In genomic region chr1:207791290-207791689, GRCh38 we compare ENCODE assay signal across 16 cellular contexts. TPM values are rescaled to one million over a fixed set of nuclear protein-coding genes. Genes with fewer than 3 reads are reported as not detected.
DNase-seq lines count a peak whose midpoint lies in the region; ATAC-seq and TF ChIP-seq lines count a peak whose summit lies in the region.
"Had no signal": no experiment of that assay in that cellular context is flagged by ENCODE, and none has a peak within 500 bp of the region (broad histone marks: within the 10 kb centered on the region; RNA-seq: fewer than 3 reads in every experiment).

No MANE protein-coding gene starts in this region.

- POLR2A ChIA-PET in CD8-positive, alpha-beta T cell (lab: Charles Lee) = no interaction called here

- H3K27ac ChIP-seq in CD8-positive, alpha-beta T cell (ENCODE audit: low read depth, low read length) = no peak overlapping the region
- H3K27ac ChIP-seq in parathyroid adenoma (peak overlapping the region; percentile 95), smooth muscle cell (ENCODE audit: low read depth) (peak overlapping the region; percentile 79)

- ATAC-seq in CD8-positive, alpha-beta T cell = no peak
- peak; percentile 77 for ATAC-seq in left lobe of liver
- ATAC-seq: GM23338 had no signal

- no peak for DNase-seq in CD8-positive, alpha-beta T cell
- no peak for DNase-seq in left lobe of liver (ENCODE audit: low spot score)
- no peak for DNase-seq in smooth muscle cell (lab: John Stamatoyannopoulos, UW; ENCODE audit: unreplicated experiment)
- no peak for DNase-seq in SKM-1 (lab: John Stamatoyannopoulos, UW; ENCODE audit: unreplicated experiment)
- DNase-seq in Calu3 = no peak
- no peak for DNase-seq in NCI-H226
- DNase-seq: ACHN; C1 segment of cervical spinal cord; CD4-positive, alpha-beta T cell; DMS153; DMS79 treated with DMSO at 0.1 percent for 48 hours; EL; H7 had no signal

- H3K9ac ChIP-seq in parathyroid adenoma (no peak overlapping the region), smooth muscle cell (ENCODE audit: low read depth) (no peak overlapping the region)

- no peak for TF ChIP-seq CTCF in CD8-positive, alpha-beta T cell (IDR thresholded peaks at IDR 0.05)
- no peak for TF ChIP-seq CTCF in parathyroid adenoma (IDR thresholded peaks at IDR 0.05)
- no peak for TF ChIP-seq CTCF in smooth muscle cell (IDR thresholded peaks at IDR 0.05; ENCODE audit: borderline replicate concordance, insufficient read depth, poor library complexity, severe bottlenecking)
- TF ChIP-seq CTCF in Calu3 (IDR thresholded peaks at IDR 0.05; ENCODE audit: unreplicated experiment) = no peak

- H3K79me2 ChIP-seq in parathyroid adenoma (no peaks in the 10 kb centered on the region), smooth muscle cell (ENCODE audit: low read depth) (no peaks in the 10 kb centered on the region)

- H3K4me1 ChIP-seq in CD8-positive, alpha-beta T cell (ENCODE audit: insufficient read depth, low read length) = no peaks in the 10 kb centered on the region
- H3K4me1 ChIP-seq in parathyroid adenoma (peaks cover 9% of the 10 kb centered on the region), smooth muscle cell (ENCODE audit: low read depth) (no peaks in the 10 kb centered on the region)

- H3K27me3 Mint-ChIP-seq in CD8-positive, alpha-beta T cell (ENCODE audit: low read depth) = no peaks in the 10 kb centered on the region
- H3K27me3 Mint-ChIP-seq in Calu3 (ENCODE audit: unreplicated experiment) = no peaks in the 10 kb centered on the region
- H3K27me3 Mint-ChIP-seq: B cell; CD4-positive, alpha-beta T cell had no signal

- H4K20me1 ChIP-seq in smooth muscle cell (ENCODE audit: low read depth) = no peaks in the 10 kb centered on the region

- intact Hi-C loops in CD8-positive, alpha-beta T cell (cut with DNase I, micrococcal nuclease) = no loop called here
- intact Hi-C loops in Calu3 (cut with micrococcal nuclease; ENCODE audit: unreplicated experiment) = no loop called here

- H2AFZ ChIP-seq in parathyroid adenoma (no peak overlapping the region), smooth muscle cell (ENCODE audit: low read depth) (no peak overlapping the region)
- H2AFZ ChIP-seq: GM23338 had no signal

- CTCF ChIA-PET in CD8-positive, alpha-beta T cell (lab: Charles Lee) = no interaction called here
- CTCF ChIA-PET in Calu3 (lab: Charles Lee) = no interaction called here

- H3K4me1 Mint-ChIP-seq in CD8-positive, alpha-beta T cell (ENCODE audit: low read depth) = no peaks in the 10 kb centered on the region
- H3K4me1 Mint-ChIP-seq in Calu3 (ENCODE audit: low read depth, unreplicated experiment) = peaks cover 9% of the 10 kb centered on the region
- H3K4me1 Mint-ChIP-seq: B cell, GM23338 had no signal

- no TSS peak for BruUV-seq in Calu3 (replicated peaks; lab: Mats Ljungman, UMichigan)

- H3K4me3 Mint-ChIP-seq in CD8-positive, alpha-beta T cell = no peak overlapping the region
- H3K4me3 Mint-ChIP-seq in Calu3 (ENCODE audit: low read depth, unreplicated experiment) = no peak overlapping the region
- H3K4me3 Mint-ChIP-seq: B cell; CD4-positive, alpha-beta T cell; GM23338 had no signal

- peaks cover 63% of the 10 kb centered on the region for H3K36me3 Mint-ChIP-seq in CD8-positive, alpha-beta T cell
- peaks cover 64% of the 10 kb centered on the region for H3K36me3 Mint-ChIP-seq in Calu3 (ENCODE audit: insufficient read depth, unreplicated experiment)

- WGBS in smooth muscle cell (ENCODE audit: low lambda C conversion rate) = 92% methylated on average over 7 of the region's 7 CpGs

- peaks cover 17% of the 10 kb centered on the region for H3K36me3 ChIP-seq in CD8-positive, alpha-beta T cell (ENCODE audit: insufficient read depth, low read length)
- no peaks in the 10 kb centered on the region for H3K36me3 ChIP-seq in parathyroid adenoma (ENCODE audit: control insufficient read depth, insufficient read depth, low read length)
- H3K36me3 ChIP-seq in smooth muscle cell (ENCODE audit: low read depth) = peaks cover 2% of the 10 kb centered on the region

- no peaks in the 10 kb centered on the region for H3K27me3 ChIP-seq in CD8-positive, alpha-beta T cell (ENCODE audit: insufficient read depth, low read length)
- no peaks in the 10 kb centered on the region for H3K27me3 ChIP-seq in parathyroid adenoma (ENCODE audit: control insufficient read depth, insufficient read depth, low read length)
- H3K27me3 ChIP-seq in smooth muscle cell (ENCODE audit: low read depth) = no peaks in the 10 kb centered on the region

- H3K9me3 ChIP-seq in CD8-positive, alpha-beta T cell (ENCODE audit: low read length) = no peaks in the 10 kb centered on the region
- H3K9me3 ChIP-seq in parathyroid adenoma (ENCODE audit: control insufficient read depth, low read length) (no peaks in the 10 kb centered on the region), smooth muscle cell (replicated peaks; ENCODE audit: low read depth) (no peaks in the 10 kb centered on the region)

- H3K4me3 ChIP-seq in CD8-positive, alpha-beta T cell (ENCODE audit: low read depth, low read length) = no peak overlapping the region
- peak overlapping the region; percentile 37 for H3K4me3 ChIP-seq in parathyroid adenoma (ENCODE audit: low read depth, low read length)
- no peak overlapping the region for H3K4me3 ChIP-seq in smooth muscle cell
- H3K4me3 ChIP-seq: GM23338 had no signal

- H3K27ac Mint-ChIP-seq in CD8-positive, alpha-beta T cell = peak overlapping the region; percentile 77
- no peak overlapping the region for H3K27ac Mint-ChIP-seq in Calu3 (ENCODE audit: unreplicated experiment)
- H3K27ac Mint-ChIP-seq: B cell; CD4-positive, alpha-beta T cell; GM23338 had no signal

- peaks cover 9% of the 10 kb centered on the region for H3F3A ChIP-seq in smooth muscle cell (ENCODE audit: low read depth)

- no peaks in the 10 kb centered on the region for H3K9me3 Mint-ChIP-seq in CD8-positive, alpha-beta T cell
- no peaks in the 10 kb centered on the region for H3K9me3 Mint-ChIP-seq in Calu3 (ENCODE audit: low read depth, unreplicated experiment)
- H3K9me3 Mint-ChIP-seq: CD4-positive, alpha-beta T cell; GM23338 had no signal

- peak overlapping the region; percentile 64 for H3K4me2 ChIP-seq in parathyroid adenoma (ENCODE audit: low read length)
- no peak overlapping the region for H3K4me2 ChIP-seq in smooth muscle cell
- H3K4me2 ChIP-seq: GM23338 had no signal

RNA-seq across cellular contexts. Expression of gene CD46, which starts 39.4 kb away (rescaled TPM):
- 100 to 1,000 TPM; 108 to 109 TPM for total RNA-seq in CD8-positive, alpha-beta T cell
- total RNA-seq in left lobe of liver = 96.2 TPM
- total RNA-seq in smooth muscle cell = 234 and 243 TPM in 2 replicates
- polyA plus RNA-seq in smooth muscle cell = 117 and 126 TPM in 2 replicates
- total RNA-seq in Calu3 (2022) = 487 and 635 TPM in 2 replicates
